ENCODE assay signal across 9 cellular contexts in the genomic region with DNA sequence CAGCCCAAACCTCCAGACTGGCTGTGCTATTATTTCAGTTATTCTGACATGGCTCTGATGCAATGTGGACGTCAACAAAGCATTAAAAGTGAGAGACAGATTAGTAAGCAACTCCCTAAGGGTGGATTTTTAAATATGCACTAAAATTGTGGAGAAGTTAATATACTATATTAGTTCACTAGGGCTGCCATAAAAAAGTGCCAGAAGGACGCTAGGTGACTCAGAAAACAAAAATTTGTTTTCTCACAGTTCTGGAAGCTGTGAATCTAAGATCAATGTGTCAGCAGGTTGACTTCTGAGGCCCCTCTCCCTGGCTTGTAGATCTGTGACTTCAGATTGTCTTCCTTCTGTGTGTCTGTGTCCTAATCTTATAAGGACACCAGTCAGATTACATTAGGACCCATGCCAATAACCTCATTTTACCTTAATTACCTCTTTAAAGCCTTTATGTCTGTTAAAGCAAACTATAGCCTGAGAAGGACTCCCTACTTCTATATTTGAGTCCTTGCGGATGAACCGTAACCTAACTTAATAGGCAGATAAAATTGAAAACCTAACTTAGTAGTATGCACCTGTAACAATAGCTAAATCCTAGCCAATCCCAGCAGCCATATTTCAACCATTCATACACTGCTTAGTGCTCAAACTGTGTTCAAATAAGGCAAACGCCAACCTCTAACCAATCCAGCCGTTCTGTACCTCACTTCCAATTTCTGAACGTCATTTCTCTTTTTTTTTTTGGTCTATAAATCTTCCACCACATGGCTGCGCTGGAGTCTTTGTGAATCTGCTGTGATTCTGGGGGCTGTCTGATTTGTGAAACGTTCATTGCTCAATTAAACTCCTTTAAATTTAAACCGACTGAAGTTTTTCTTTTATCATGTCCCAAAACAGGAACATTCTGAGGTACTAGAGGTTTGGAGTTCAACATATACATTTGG.
DNase-seq lines count a peak whose midpoint lies in the region; ATAC-seq and TF ChIP-seq lines count a peak whose summit lies in the region.
"Had no signal": no experiment of that assay in that cellular context is flagged by ENCODE, and none has a peak within 500 bp of the region (broad histone marks: within the 10 kb centered on the region; RNA-seq: fewer than 3 reads in every experiment).

No MANE protein-coding gene starts in this region.

- H3K27ac Mint-ChIP-seq in activated CD4-positive, alpha-beta T cell treated with anti-CD3 and anti-CD28 coated beads, Interleukin-2, amount 10 ng/mL, durations not matched to agents 24 days and 14 days = peak overlapping the region; percentile 39
- peak overlapping the region; percentile 83 to 92 for H3K27ac Mint-ChIP-seq in activated naive CD4-positive, alpha-beta T cell treated with anti-CD3 and anti-CD28 coated beads, Interleukin-2, amount 50 U/mL, for 72 hours
- H3K27ac Mint-ChIP-seq: CD4-positive, alpha-beta memory T cell had no signal

- no peaks in the 10 kb centered on the region for H3K27me3 ChIP-seq in vagina

- H3K4me1 Mint-ChIP-seq in activated CD4-positive, alpha-beta T cell treated with anti-CD3 and anti-CD28 coated beads, Interleukin-2, amount 10 ng/mL, durations not matched to agents 24 days and 14 days = peaks cover 36% of the 10 kb centered on the region

- H3K27me3 Mint-ChIP-seq in activated CD4-positive, alpha-beta T cell treated with anti-CD3 and anti-CD28 coated beads, Interleukin-2, amount 10 ng/mL, durations not matched to agents 24 days and 14 days = peaks cover 25% of the 10 kb centered on the region

- no peak overlapping the region for H3K27ac ChIP-seq in vagina

- H3K9me3 ChIP-seq in vagina = no peaks in the 10 kb centered on the region

- H3K4me1 ChIP-seq in vagina = peaks cover 23% of the 10 kb centered on the region

- H3K4me3 ChIP-seq in retinal pigment epithelial cell (ENCODE audit: low read length) (no peak overlapping the region), vagina (no peak overlapping the region)

- peak; percentile 48 for DNase-seq in activated CD4-positive, alpha-beta T cell treated with anti-CD3 and anti-CD28 coated beads, Interleukin-2, amount 10 ng/mL, durations not matched to agents 24 days and 14 days
- no peak for DNase-seq in activated CD4-positive, alpha-beta T cell treated with anti-CD3 and anti-CD28 coated beads, Interleukin-2, amount 50 U/mL, for 48 hours
- no peak for DNase-seq in activated naive CD4-positive, alpha-beta T cell treated with anti-CD3 and anti-CD28 coated beads, Interleukin-2, amount 50 U/mL, for 72 hours (ENCODE audit: low spot score in 2 of 2)
- peak; percentile 66 for DNase-seq in retinal pigment epithelial cell (ENCODE audit: low read depth)
- DNase-seq in vagina (ENCODE audit: extremely low spot score in 2 of 2) = no peak
- no peak for DNase-seq in DMS53 (lab: John Stamatoyannopoulos, UW)

- ATAC-seq in HG03378 (IDR thresholded peaks at IDR 0.05; ENCODE audit: unreplicated experiment) (peak; percentile 0), HG03442 (IDR thresholded peaks at IDR 0.05; ENCODE audit: unreplicated experiment) (no peak)
- no peak for ATAC-seq in activated naive CD4-positive, alpha-beta T cell treated with anti-CD3 and anti-CD28 coated beads, Interleukin-2, amount 50 U/mL, for 72 hours

- H3K9me3 Mint-ChIP-seq in activated CD4-positive, alpha-beta T cell treated with anti-CD3 and anti-CD28 coated beads, Interleukin-2, amount 10 ng/mL, durations not matched to agents 24 days and 14 days = no peaks in the 10 kb centered on the region
- no peaks in the 10 kb centered on the region for H3K9me3 Mint-ChIP-seq in activated naive CD4-positive, alpha-beta T cell treated with anti-CD3 and anti-CD28 coated beads, Interleukin-2, amount 50 U/mL, for 72 hours

- no peak for TF ChIP-seq POLR2A in vagina (IDR thresholded peaks at IDR 0.05)

- TF ChIP-seq CTCF in retinal pigment epithelial cell (conservative IDR thresholded peaks at IDR 0.05; ENCODE audit: low read depth, low read length) (no peak), vagina (IDR thresholded peaks at IDR 0.05) (peak in 1 of 3 experiments; percentile 9)

- no peaks in the 10 kb centered on the region for H3K36me3 ChIP-seq in vagina

- no peak overlapping the region for H3K4me3 Mint-ChIP-seq in activated CD4-positive, alpha-beta T cell treated with anti-CD3 and anti-CD28 coated beads, Interleukin-2, amount 10 ng/mL, durations not matched to agents 24 days and 14 days

- intact Hi-C loops in activated CD4-positive, alpha-beta T cell treated with anti-CD3 and anti-CD28 coated beads, Interleukin-2, amount 10 ng/mL, durations not matched to agents 24 days and 14 days (cut with micrococcal nuclease) = loop anchor here (1.0 to 10.0 kb wide), 8 partner anchors 12 to 458 kb away; no protein-coding TSS in a partner anchor
- intact Hi-C loops in vagina (cut with DNase I) = no loop called here

- no peaks in the 10 kb centered on the region for H3K36me3 Mint-ChIP-seq in activated CD4-positive, alpha-beta T cell treated with anti-CD3 and anti-CD28 coated beads, Interleukin-2, amount 10 ng/mL, durations not matched to agents 24 days and 14 days (ENCODE audit: low read depth)
- no peaks in the 10 kb centered on the region for H3K36me3 Mint-ChIP-seq in activated naive CD4-positive, alpha-beta T cell treated with anti-CD3 and anti-CD28 coated beads, Interleukin-2, amount 50 U/mL, for 72 hours
- H3K36me3 Mint-ChIP-seq: CD4-positive, alpha-beta memory T cell had no signal

Comparison
In these comparisons a context has a peak if more than half of its experiments do, and no peak if none do; other contexts are left out.
1. DNase-seq: peak in activated CD4-positive, alpha-beta T cell treated with anti-CD3 and anti-CD28 coated beads, Interleukin-2, amount 10 ng/mL, durations not matched to agents 24 days and 14 days (single experiment) and retinal pigment epithelial cell (single experiment); none in activated CD4-positive, alpha-beta T cell treated with anti-CD3 and anti-CD28 coated beads, Interleukin-2, amount 50 U/mL, for 48 hours (0 of 2), activated naive CD4-positive, alpha-beta T cell treated with anti-CD3 and anti-CD28 coated beads, Interleukin-2, amount 50 U/mL, for 72 hours (0 of 2), vagina (0 of 2) and DMS53 (single experiment).